Comparison of ENCODE assay signal across 20 cellular contexts in genomic region chr2:18626256-18626668, GRCh38. TPM values are rescaled to one million over a fixed set of nuclear protein-coding genes. Genes with fewer than 3 reads are reported as not detected.
A peak's percentile ranks its signal among the peaks of the same experiment; 100 is the strongest.
DNase-seq lines count a peak whose midpoint lies in the region; ATAC-seq, FAIRE-seq and TF ChIP-seq lines count a peak whose summit lies in the region.
"Had no signal": no experiment of that assay in that cellular context is flagged by ENCODE, and none has a peak within 500 bp of the region (broad histone marks: within the 10 kb centered on the region; RNA-seq: fewer than 3 reads in every experiment).

No MANE protein-coding gene starts in this region.

- TF ChIP-seq POLR2A in breast epithelium (IDR thresholded peaks at IDR 0.05) = no peak

- H3K27me3 ChIP-seq in breast epithelium (no peaks in the 10 kb centered on the region), bronchial epithelial cell (ENCODE audit: control insufficient read depth, insufficient read depth, low read length) (no peaks in the 10 kb centered on the region), heart right ventricle (no peaks in the 10 kb centered on the region), aorta (ENCODE audit: control insufficient read depth in 1 of 2, insufficient read depth in 2 of 2, low read length in 1 of 2) (no peaks in the 10 kb centered on the region)
- H3K27me3 ChIP-seq: cardiac muscle cell, transverse colon had no signal

- no peaks in the 10 kb centered on the region for H3K9me3 Mint-ChIP-seq in MCF 10A (ENCODE audit: unreplicated experiment)
- H3K9me3 Mint-ChIP-seq: activated B cell treated with CpG ODN at 0.5 μM for 24 hours had no signal

- no peak overlapping the region for H3K27ac ChIP-seq in breast epithelium
- peak overlapping the region in 4 of 10 donors; percentile 3 to 43 (median 19) for H3K27ac ChIP-seq in heart right ventricle
- no peak overlapping the region for H3K27ac ChIP-seq in aorta (ENCODE audit: low read depth in 1 of 2, low read length in 2 of 2)
- H3K27ac ChIP-seq: 22Rv1, cardiac muscle cell, transverse colon had no signal

- H3K27me3 Mint-ChIP-seq in MCF 10A (ENCODE audit: insufficient read depth, unreplicated experiment) = no peaks in the 10 kb centered on the region
- H3K27me3 Mint-ChIP-seq: activated B cell treated with CpG ODN at 0.5 μM for 24 hours had no signal

- H3K9me3 ChIP-seq in breast epithelium = peaks cover 0 to under 1% of the 10 kb centered on the region in 2 donors
- no peaks in the 10 kb centered on the region for H3K9me3 ChIP-seq in heart right ventricle
- H3K9me3 ChIP-seq in aorta (ENCODE audit: control insufficient read depth, low read length) = no peaks in the 10 kb centered on the region
- H3K9me3 ChIP-seq: transverse colon had no signal

- H3K4me3 Mint-ChIP-seq in MCF 10A (ENCODE audit: unreplicated experiment) = no peak overlapping the region
- H3K4me3 Mint-ChIP-seq: activated B cell treated with CpG ODN at 0.5 μM for 24 hours, natural killer cell had no signal

- H3K4me1 Mint-ChIP-seq in MCF 10A (ENCODE audit: insufficient read depth, unreplicated experiment) = peaks cover 26% of the 10 kb centered on the region
- H3K4me1 Mint-ChIP-seq: activated B cell treated with CpG ODN at 0.5 μM for 24 hours, natural killer cell had no signal

- H3K4me1 ChIP-seq in breast epithelium (no peaks in the 10 kb centered on the region), heart right ventricle (peaks cover 0 to 18% (median 5%) of the 10 kb centered on the region in 9 donors), aorta (ENCODE audit: control insufficient read depth in 1 of 2, insufficient read depth in 2 of 2, low read length in 2 of 2) (no peaks in the 10 kb centered on the region)
- H3K4me1 ChIP-seq: transverse colon had no signal

- DNase-seq in MCF 10A (ENCODE audit: unreplicated experiment) = peak; percentile 47
- DNase-seq in breast epithelium (ENCODE audit: low spot score in 2 of 2) = no peak
- peak; percentile 50 for DNase-seq in bronchial epithelial cell (ENCODE audit: low read depth)
- no peak for DNase-seq in heart right ventricle
- DNase-seq in aorta = no peak
- DNase-seq in hypothalamus (lab: John Stamatoyannopoulos, UW) = no peak
- no peak for DNase-seq in ACHN
- no peak for DNase-seq in DMS79 (lab: John Stamatoyannopoulos, UW)
- DNase-seq: activated B cell treated with CpG ODN at 0.5 μM for 24 hours; activated naive CD4-positive, alpha-beta T cell; hippocampal formation; natural killer cell; NCI-H446 treated with DMSO at 0.1 percent for 48 hours; stimulated activated CD4-positive, alpha-beta T cell treated with anti-CD3 and anti-CD28 coated beads, Interleukin-4, amount 100 ng/mL, for 1 hour; transverse colon had no signal

- BruUV-seq in MCF 10A (replicated peaks; lab: Mats Ljungman, UMichigan) = no TSS peak

- no peak for FAIRE-seq in bronchial epithelial cell (lab: Jason Lieb, UNC)

- intact Hi-C loops in MCF 10A (cut with micrococcal nuclease) = loop anchor here (10.0 kb wide), 1 partner anchor 89 kb away; no protein-coding TSS in a partner anchor
- intact Hi-C loops in breast epithelium (cut with DNase I; ENCODE audit: low total_unique reads) = loop anchor here (5.0 kb wide), 1 partner anchor 531 kb away; no protein-coding TSS in a partner anchor
- intact Hi-C loops in heart right ventricle (cut with DNase I) = no loop called here
- intact Hi-C loops in aorta (cut with DNase I) = no loop called here

- ATAC-seq in heart right ventricle (peak in 5 of 8 donors; percentile 30 to 79 (median 52)), aorta (ENCODE audit: low FRiP score) (peak; percentile 55)
- ATAC-seq: natural killer cell had no signal

- in situ Hi-C loops in ACHN (cut with HindIII; ENCODE audit: low pct_ligation_motif_present, low pct_unique_long_range_greater_than_20kb, low sequenced_read_pairs) = no loop called here

- 44 to 67% methylated on average over 2 of the region's 2 CpGs for WGBS in heart right ventricle, 2 donors
- 49 to 56% methylated on average over 2 of the region's 2 CpGs for WGBS in aorta, 2 donors

- POLR2A ChIA-PET in MCF 10A (lab: Yijun Ruan, JAX) = no interaction called here

- CTCF ChIA-PET in MCF 10A (lab: Yijun Ruan, JAX) = interaction anchor here (1.1 kb wide), 1 partner anchor 91 kb away, joined by 3 read pairs; no protein-coding TSS in a partner anchor

- no peak overlapping the region for H3K4me3 ChIP-seq in breast epithelium
- no peak overlapping the region for H3K4me3 ChIP-seq in bronchial epithelial cell (ENCODE audit: low read depth, low read length)
- H3K4me3 ChIP-seq in heart right ventricle = no peak overlapping the region
- H3K4me3 ChIP-seq in aorta (ENCODE audit: low read length in 2 of 2) = no peak overlapping the region
- H3K4me3 ChIP-seq: cardiac muscle cell, transverse colon had no signal

- no peak for TF ChIP-seq CTCF in MCF 10A (IDR thresholded peaks at IDR 0.05; ENCODE audit: unreplicated experiment)
- TF ChIP-seq CTCF in breast epithelium (IDR thresholded peaks at IDR 0.05) = no peak
- TF ChIP-seq CTCF in bronchial epithelial cell (IDR thresholded peaks at IDR 0.05; ENCODE audit: insufficient read depth, low read length, severe bottlenecking) = no peak
- TF ChIP-seq CTCF in heart right ventricle (IDR thresholded peaks at IDR 0.05) = no peak

- H3K36me3 ChIP-seq in breast epithelium = no peaks in the 10 kb centered on the region
- no peaks in the 10 kb centered on the region for H3K36me3 ChIP-seq in bronchial epithelial cell (ENCODE audit: control insufficient read depth, insufficient read depth, low read length)
- H3K36me3 ChIP-seq in heart right ventricle = no peaks in the 10 kb centered on the region
- no peaks in the 10 kb centered on the region for H3K36me3 ChIP-seq in aorta (ENCODE audit: control insufficient read depth in 1 of 2, insufficient read depth in 2 of 2, low read length in 1 of 2)
- H3K36me3 ChIP-seq: cardiac muscle cell, transverse colon had no signal

- H3K27ac Mint-ChIP-seq in MCF 10A (ENCODE audit: low read depth, unreplicated experiment) = peak overlapping the region; percentile 22
- H3K27ac Mint-ChIP-seq: activated B cell treated with CpG ODN at 0.5 μM for 24 hours, natural killer cell had no signal

- H3K36me3 Mint-ChIP-seq in MCF 10A (ENCODE audit: insufficient read depth, unreplicated experiment) = no peaks in the 10 kb centered on the region
- H3K36me3 Mint-ChIP-seq: natural killer cell had no signal

RNA-seq across cellular contexts. Expression of gene NT5C1B, which starts 36.9 kb away (rescaled TPM):
- not detected in 2 replicates for total RNA-seq in MCF 10A (2022)
- not detected for total RNA-seq in breast epithelium
- not detected in 2 replicates for total RNA-seq in bronchial epithelial cell
- not detected for total RNA-seq in heart right ventricle
- not detected for polyA plus RNA-seq in heart right ventricle
- total RNA-seq in aorta = not detected
- not detected for polyA plus RNA-seq in aorta
- total RNA-seq: activated B cell treated with CpG ODN at 0.5 μM for 24 hours, cardiac muscle cell, H4, liver, natural killer cell, renal cortical epithelial cell, transverse colon had no signal

Comparison
In these comparisons a context has a peak if more than half of its experiments do, and no peak if none do; other contexts are left out.
1. DNase-seq: peak in MCF 10A (single experiment) and bronchial epithelial cell (single experiment); none in breast epithelium (0 of 2), heart right ventricle (0 of 2), aorta (0 of 2), hypothalamus (0 of 51), ACHN (single experiment) and DMS79 (single experiment).
2. intact Hi-C loops: an anchor here in MCF 10A (10.0 kb wide) and breast epithelium (5.0 kb wide); none called in heart right ventricle and aorta.